ENCODE assay signal across 1 cellular context in genomic region chr1:76080552-76081093, GRCh38.
TF ChIP-seq lines count a peak whose summit lies in the region.

No MANE protein-coding gene starts in this region.

TF ChIP-seq in GM23338, 12 proteins besides CTCF, POLR2A, EP300 and RAD21:
- no peak for TF ChIP-seq ZNF462 (CRISPR knock-in tag; IDR thresholded peaks at IDR 0.05)
